In genomic region chr2:8682719-8683667, GRCh38 we compare ENCODE assay signal across 8 cellular contexts. TPM values are rescaled to one million over a fixed set of nuclear protein-coding genes. Genes with fewer than 3 reads are reported as not detected.
DNase-seq lines count a peak whose midpoint lies in the region; ATAC-seq, FAIRE-seq and TF ChIP-seq lines count a peak whose summit lies in the region.

No MANE protein-coding gene starts in this region.

- CTCF ChIA-PET in A549 (lab: Yijun Ruan, JAX): interaction anchor here (0.7 to 3.2 kb wide), 13 partner anchors 10 to 1587 kb away, joined by 3 to 22 read pairs (median 4); no protein-coding TSS in a partner anchor

- no peak overlapping the region for H4K5ac ChIP-seq in H9 (ENCODE audit: insufficient read length, low read depth, low read length)

- in situ Hi-C loops in GM13976 (cut with MboI; ENCODE audit: low sequenced_read_pairs, unreplicated experiment): loop anchor here (10.0 kb wide), 2 partner anchors 158 to 1258 kb away; no protein-coding TSS in a partner anchor

- peak overlapping the region; percentile 36 for H3K9ac ChIP-seq in H9 (ENCODE audit: extremely low read depth, insufficient read length, low read length)

- H2BK120ac ChIP-seq in H9 (ENCODE audit: low read depth, low read length, poor library complexity, severe bottlenecking): no peak overlapping the region

- H3K4me3 Mint-ChIP-seq in H9: peak overlapping the region; percentile 97 to 98

- H2AFZ ChIP-seq in H9 (ENCODE audit: low read length) (no peak overlapping the region), osteoblast (ENCODE audit: low read length) (no peak overlapping the region)

- H3K79me2 ChIP-seq in H9 (ENCODE audit: insufficient read depth, low read length): peaks cover 2% of the 10 kb centered on the region; the same call in 1 of the 2 replicates
- H3K79me2 ChIP-seq in osteoblast (ENCODE audit: insufficient read depth, low read length): peaks cover 25% of the 10 kb centered on the region

- no peak for FAIRE-seq in A549 (lab: Jason Lieb, UNC)

- H3K4ac ChIP-seq in H9 (ENCODE audit: low read depth, low read length): no peak overlapping the region

- DNase-seq in A549 (ENCODE audit: low read depth in 1 of 2, low spot score in 1 of 2): peak in 1 of 2 experiments; percentile 51
- DNase-seq in H9: no peak
- peak; percentile 26 for DNase-seq in NOMO-1 treated with dmso at 0.1 percent for 144 hours (lab: John Stamatoyannopoulos, UW; ENCODE audit: unreplicated experiment)
- peak; percentile 28 for DNase-seq in activated gamma-delta T cell (lab: John Stamatoyannopoulos, UW)
- peak; percentile 33 for DNase-seq in glomerular visceral epithelial cell (ENCODE audit: extremely low spot score)
- DNase-seq in osteoblast (ENCODE audit: insufficient read length, low spot score, missing footprints): peak; percentile 93
- DNase-seq in GM13976 (ENCODE audit: low spot score): no peak

- peaks cover 22% of the 10 kb centered on the region for H3K23me2 ChIP-seq in H9 (ENCODE audit: insufficient read length, low read depth, low read length, poor library complexity, severe bottlenecking)

- H4K20me1 ChIP-seq in H9 (ENCODE audit: control insufficient read depth, insufficient read depth, insufficient read length) (no peaks in the 10 kb centered on the region), osteoblast (ENCODE audit: insufficient read depth, low read length) (peaks cover 18% of the 10 kb centered on the region)

- H3K9me3 Mint-ChIP-seq in H9: peaks cover 0 to 7% of the 10 kb centered on the region in 2 experiments; a peak in 2 of 5 replicates

- H4K8ac ChIP-seq in H9 (replicated peaks; ENCODE audit: insufficient read length, low read depth, low read length): no peak overlapping the region

- no peak overlapping the region for H3K23ac ChIP-seq in H9 (ENCODE audit: insufficient read length, low read depth, low read length)

- TF ChIP-seq EP300 in A549 (IDR thresholded peaks at IDR 0.05): no peak

- no peak overlapping the region for H3K18ac ChIP-seq in H9 (ENCODE audit: insufficient read length, low read depth, low read length)

- 0 out of 3 replicates have a peak, but pooled peaks cover 3% of the 10 kb centered on the region for H3K4me1 ChIP-seq in A549
- no peaks in the 10 kb centered on the region; the same call in 1 of the 2 replicates for H3K4me1 ChIP-seq in H9 (ENCODE audit: insufficient read depth, low read length)
- peaks cover 34% of the 10 kb centered on the region for H3K4me1 ChIP-seq in osteoblast (ENCODE audit: insufficient read depth, low read length)

- no peak overlapping the region for H2BK5ac ChIP-seq in H9 (ENCODE audit: insufficient read length, low read length)

- H3K36me3 Mint-ChIP-seq in H9 (ENCODE audit: insufficient read depth in 1 of 3, low read depth in 3 of 3): peaks cover 5 to 20% (median 18%) of the 10 kb centered on the region in 3 experiments

- TF ChIP-seq RAD21 in A549 (conservative IDR thresholded peaks at IDR 0.05 in 1 of 2, IDR thresholded peaks at IDR 0.05 in 1 of 2): peak; percentile 1 to 12; a peak in 1 of 5 replicates

- no peak overlapping the region for H2AK5ac ChIP-seq in H9 (ENCODE audit: insufficient read length, low read length)

- H2BK12ac ChIP-seq in H9 (ENCODE audit: insufficient read length, low read depth, low read length): no peak overlapping the region

- POLR2A ChIA-PET in A549 (lab: Yijun Ruan, JAX): interaction anchor here (0.7 to 3.3 kb wide), 33 partner anchors 10 to 1586 kb away, joined by 3 to 40 read pairs (median 6); no protein-coding TSS in a partner anchor

- H3K9me3 ChIP-seq in A549 (no peaks in the 10 kb centered on the region), H9 (ENCODE audit: control insufficient read depth, low read depth, low read length) (no peaks in the 10 kb centered on the region), osteoblast (ENCODE audit: low read depth, low read length) (no peaks in the 10 kb centered on the region)

- H2BK20ac ChIP-seq in H9 (ENCODE audit: low read depth, low read length, poor library complexity, severe bottlenecking): no peak overlapping the region

- no peak for TF ChIP-seq POLR2A in A549 (IDR thresholded peaks at IDR 0.05; ENCODE audit: low read length)

- H3K27me3 ChIP-seq in H9 (ENCODE audit: insufficient read depth, low read length) (peaks cover 12% of the 10 kb centered on the region; the same call in 1 of the 2 replicates), osteoblast (ENCODE audit: insufficient read depth, low read length) (no peaks in the 10 kb centered on the region)

- H3K36me3 ChIP-seq in osteoblast (ENCODE audit: insufficient read depth, low read length): peaks cover 3% of the 10 kb centered on the region

- H3K27me3 Mint-ChIP-seq in H9 (ENCODE audit: low read depth): peaks cover 13% of the 10 kb centered on the region

- H3K4me2 ChIP-seq in A549 (peak overlapping the region; percentile 76), H9 (ENCODE audit: insufficient read depth, insufficient read length, low read length) (peak overlapping the region; percentile 97), osteoblast (ENCODE audit: insufficient read depth, low read length) (peak overlapping the region; percentile 89)

- no peak overlapping the region for H4K91ac ChIP-seq in H9 (ENCODE audit: insufficient read length, low read depth, low read length)

- H3K4me3 ChIP-seq in A549: peak overlapping the region; percentile 87
- peak overlapping the region; percentile 91 for H3K4me3 ChIP-seq in osteoblast (ENCODE audit: insufficient read depth, low read length)

- H3T11ph ChIP-seq in H9 (ENCODE audit: low read length): no peak overlapping the region

- ATAC-seq in A549 (no peak), HG02571 (IDR thresholded peaks at IDR 0.05; ENCODE audit: unreplicated experiment) (no peak)

- H3K79me1 ChIP-seq in H9 (ENCODE audit: insufficient read depth, low read depth, low read length, poor library complexity, severe bottlenecking): no peaks in the 10 kb centered on the region

- H3K27ac ChIP-seq in A549: peak overlapping the region; percentile 71 to 84
- no peak overlapping the region for H3K27ac ChIP-seq in H9 (ENCODE audit: insufficient read length, low read depth, low read length)
- H3K27ac ChIP-seq in osteoblast (ENCODE audit: low read depth, low read length): peak overlapping the region; percentile 66

- TF ChIP-seq CTCF in A549 (IDR thresholded peaks at IDR 0.05) (no peak), H9 (conservative IDR thresholded peaks at IDR 0.05) (no peak), osteoblast (IDR thresholded peaks at IDR 0.05; ENCODE audit: extremely low read depth, low read depth, low read length) (no peak), GM13976 (IDR thresholded peaks at IDR 0.05; ENCODE audit: borderline replicate concordance, control extremely low read depth, extremely low read depth, insufficient read depth, missing control alignments) (no peak)

- H3K56ac ChIP-seq in H9 (ENCODE audit: insufficient read length, low read depth, low read length): no peak overlapping the region

- no peak overlapping the region for H2BK15ac ChIP-seq in H9 (ENCODE audit: low read depth, low read length)

- H3K14ac ChIP-seq in H9 (ENCODE audit: insufficient read depth, low read length): no peak overlapping the region

- WGBS in A549 (ENCODE audit: missing lambda C conversion rate): 1% methylated on average over 30 of the region's 30 CpGs
- no CpG with 5 or more reads among the region's 30 CpGs for WGBS in H9 (ENCODE audit: extremely low coverage, insufficient read length, low lambda C conversion rate)

- peak overlapping the region in 2 of 3 experiments; percentile 2 to 55; a peak in 2 of 7 replicates for H3K27ac Mint-ChIP-seq in H9

- H3K4me1 Mint-ChIP-seq in H9: peaks cover 32 to 43% of the 10 kb centered on the region in 2 experiments

TF ChIP-seq in A549, 52 proteins besides CTCF, POLR2A, EP300 and RAD21 (continues in another document):
- peak in 1 of 2 experiments; percentile 45; a peak in 1 of 4 replicates for TF ChIP-seq CEBPB (IDR thresholded peaks at IDR 0.05)
- TF ChIP-seq, protein P1, sequence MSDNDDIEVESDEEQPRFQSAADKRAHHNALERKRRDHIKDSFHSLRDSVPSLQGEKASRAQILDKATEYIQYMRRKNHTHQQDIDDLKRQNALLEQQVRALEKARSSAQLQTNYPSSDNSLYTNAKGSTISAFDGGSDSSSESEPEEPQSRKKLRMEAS (IDR thresholded peaks at IDR 0.05): peak; percentile 9; the same call in 1 of the 2 replicates
- no peak for TF ChIP-seq SREBF2 (IDR thresholded peaks at IDR 0.05)
- no peak for TF ChIP-seq CBX8 (IDR thresholded peaks at IDR 0.05)
- TF ChIP-seq ZC3H11A (IDR thresholded peaks at IDR 0.05): no peak
- TF ChIP-seq SMC3 (IDR thresholded peaks at IDR 0.05): peak; percentile 12; the same call in 1 of the 3 replicates
- TF ChIP-seq NPAS2 (CRISPR knock-in tag; IDR thresholded peaks at IDR 0.05; ENCODE audit: borderline replicate concordance): no peak
- 0 out of 2 replicates have a peak, but pooled peaks have one; percentile 7 for TF ChIP-seq HDAC2 (IDR thresholded peaks at IDR 0.05)
- TF ChIP-seq, protein P2, sequence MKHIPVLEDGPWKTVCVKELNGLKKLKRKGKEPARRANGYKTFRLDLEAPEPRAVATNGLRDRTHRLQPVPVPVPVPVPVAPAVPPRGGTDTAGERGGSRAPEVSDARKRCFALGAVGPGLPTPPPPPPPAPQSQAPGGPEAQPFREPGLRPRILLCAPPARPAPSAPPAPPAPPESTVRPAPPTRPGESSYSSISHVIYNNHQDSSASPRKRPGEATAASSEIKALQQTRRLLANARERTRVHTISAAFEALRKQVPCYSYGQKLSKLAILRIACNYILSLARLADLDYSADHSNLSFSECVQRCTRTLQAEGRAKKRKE (CRISPR knock-in tag; IDR thresholded peaks at IDR 0.05; ENCODE audit: low read depth): no peak

RNA-seq across cellular contexts. Expression of gene ID2, which starts 1.1 kb away (rescaled TPM):
- polyA plus RNA-seq in A549 (2011; rRNA removed) (177 and 228 TPM in 2 replicates), A549 (2017; fragmentation: RNase III; extraction: RNeasy Plus Mini Kit Qiagen cat#74134 plus additional on column Dnase treatment) (87.8 to 221 TPM (median 181 TPM) in 3 replicates)
- 988 and 1,180 TPM in 2 replicates for polyA plus RNA-seq in A549 (2012; cell fraction: cytosol; rRNA removed)
- 636 and 701 TPM in 2 replicates for polyA plus RNA-seq in A549 (2012; cell fraction: nucleus; rRNA removed)
- 112 and 167 TPM in 2 replicates for polyA minus RNA-seq in A549 (2011; rRNA and poly(A)+ RNA removed)
- total RNA-seq in H9 (2021) (48.0 and 48.6 TPM in 2 replicates), osteoblast (139 and 168 TPM in 2 replicates)

Comparison
In these comparisons a context has a peak if more than half of its experiments do, and no peak if none do; other contexts are left out.
1. DNase-seq: peak in NOMO-1 treated with dmso at 0.1 percent for 144 hours (single experiment), activated gamma-delta T cell (single experiment), glomerular visceral epithelial cell (single experiment) and osteoblast (single experiment); none in H9 (single experiment) and GM13976 (single experiment).
2. Peak in every context shown above with its lines, with median percentiles within 50 percentile points of each other: H3K4me2 ChIP-seq.